Comparison of ENCODE assay signal across 8 cellular contexts in genomic region chr16:14405611-14406537, GRCh38.
A peak's percentile ranks its signal among the peaks of the same experiment; 100 is the strongest.
DNase-seq lines count a peak whose midpoint lies in the region; ATAC-seq lines count a peak whose summit lies in the region.

No MANE protein-coding gene starts in this region.

- DNase-seq in GM03348 (ENCODE audit: low spot score) (peak; percentile 39), amniotic stem cell (lab: John Stamatoyannopoulos, UW) (no peak), HCEC 1CT (no peak), hippocampal formation (lab: John Stamatoyannopoulos, UW) (no peak)
- DNase-seq in activated T-cell treated with anti-CD3 and anti-CD28 coated beads, Interleukin-2, amount 50 U/mL, for 24 hours: peak; percentile 45
- peak; percentile 44 for DNase-seq in natural killer cell treated with Interleukin-12 subunit alpha and Interleukin-12 subunit beta and Interleukin-15 and Interleukin-18, amount 100 ng/mL, for 72 hours (ENCODE audit: low spot score)

- no peak overlapping the region for H3K27ac Mint-ChIP-seq in activated T-cell treated with anti-CD3 and anti-CD28 coated beads, Interleukin-2, amount 50 U/mL, for 24 hours
- no peak overlapping the region for H3K27ac Mint-ChIP-seq in natural killer cell treated with Interleukin-12 subunit alpha and Interleukin-12 subunit beta and Interleukin-15 and Interleukin-18, amount 100 ng/mL, for 72 hours

- H3K27me3 Mint-ChIP-seq in activated T-cell treated with anti-CD3 and anti-CD28 coated beads, Interleukin-2, amount 50 U/mL, for 24 hours: no peaks in the 10 kb centered on the region
- no peaks in the 10 kb centered on the region for H3K27me3 Mint-ChIP-seq in natural killer cell treated with Interleukin-12 subunit alpha and Interleukin-12 subunit beta and Interleukin-15 and Interleukin-18, amount 100 ng/mL, for 72 hours

- no peaks in the 10 kb centered on the region for H3K9me3 Mint-ChIP-seq in activated T-cell treated with anti-CD3 and anti-CD28 coated beads, Interleukin-2, amount 50 U/mL, for 24 hours
- no peaks in the 10 kb centered on the region for H3K9me3 Mint-ChIP-seq in natural killer cell treated with Interleukin-12 subunit alpha and Interleukin-12 subunit beta and Interleukin-15 and Interleukin-18, amount 100 ng/mL, for 72 hours

- H3K4me3 Mint-ChIP-seq in activated T-cell treated with anti-CD3 and anti-CD28 coated beads, Interleukin-2, amount 50 U/mL, for 24 hours: no peak overlapping the region
- H3K4me3 Mint-ChIP-seq in natural killer cell treated with Interleukin-12 subunit alpha and Interleukin-12 subunit beta and Interleukin-15 and Interleukin-18, amount 100 ng/mL, for 72 hours: no peak overlapping the region

- peak; percentile 95 for ATAC-seq in GM19463 (IDR thresholded peaks at IDR 0.05; ENCODE audit: unreplicated experiment)
- ATAC-seq in HG03342 (IDR thresholded peaks at IDR 0.05; ENCODE audit: unreplicated experiment): peak; percentile 86
- ATAC-seq in natural killer cell treated with Interleukin-12 subunit alpha and Interleukin-12 subunit beta and Interleukin-15 and Interleukin-18, amount 100 ng/mL, for 72 hours: peak; percentile 57 to 78

- H3K36me3 Mint-ChIP-seq in activated T-cell treated with anti-CD3 and anti-CD28 coated beads, Interleukin-2, amount 50 U/mL, for 24 hours (ENCODE audit: low read depth): no peaks in the 10 kb centered on the region
- no peaks in the 10 kb centered on the region for H3K36me3 Mint-ChIP-seq in natural killer cell treated with Interleukin-12 subunit alpha and Interleukin-12 subunit beta and Interleukin-15 and Interleukin-18, amount 100 ng/mL, for 72 hours

- H3K4me1 Mint-ChIP-seq in activated T-cell treated with anti-CD3 and anti-CD28 coated beads, Interleukin-2, amount 50 U/mL, for 24 hours (ENCODE audit: low read depth): peaks cover 4% of the 10 kb centered on the region
- H3K4me1 Mint-ChIP-seq in natural killer cell treated with Interleukin-12 subunit alpha and Interleukin-12 subunit beta and Interleukin-15 and Interleukin-18, amount 100 ng/mL, for 72 hours (ENCODE audit: low read depth in 2 of 2): peaks cover 0 to 10% of the 10 kb centered on the region in 2 donors

Comparison
In these comparisons a context has a peak if more than half of its experiments do, and no peak if none do; other contexts are left out.
1. DNase-seq: peak in GM03348 (single experiment), activated T-cell treated with anti-CD3 and anti-CD28 coated beads, Interleukin-2, amount 50 U/mL, for 24 hours (single experiment) and natural killer cell treated with Interleukin-12 subunit alpha and Interleukin-12 subunit beta and Interleukin-15 and Interleukin-18, amount 100 ng/mL, for 72 hours (single experiment); none in amniotic stem cell (single experiment), HCEC 1CT (single experiment) and hippocampal formation (0 of 2).
2. Peak in every context shown above with its lines, with median percentiles within 50 percentile points of each other: ATAC-seq.